9 cellular contexts compared by ENCODE assay signal in the genomic region with DNA sequence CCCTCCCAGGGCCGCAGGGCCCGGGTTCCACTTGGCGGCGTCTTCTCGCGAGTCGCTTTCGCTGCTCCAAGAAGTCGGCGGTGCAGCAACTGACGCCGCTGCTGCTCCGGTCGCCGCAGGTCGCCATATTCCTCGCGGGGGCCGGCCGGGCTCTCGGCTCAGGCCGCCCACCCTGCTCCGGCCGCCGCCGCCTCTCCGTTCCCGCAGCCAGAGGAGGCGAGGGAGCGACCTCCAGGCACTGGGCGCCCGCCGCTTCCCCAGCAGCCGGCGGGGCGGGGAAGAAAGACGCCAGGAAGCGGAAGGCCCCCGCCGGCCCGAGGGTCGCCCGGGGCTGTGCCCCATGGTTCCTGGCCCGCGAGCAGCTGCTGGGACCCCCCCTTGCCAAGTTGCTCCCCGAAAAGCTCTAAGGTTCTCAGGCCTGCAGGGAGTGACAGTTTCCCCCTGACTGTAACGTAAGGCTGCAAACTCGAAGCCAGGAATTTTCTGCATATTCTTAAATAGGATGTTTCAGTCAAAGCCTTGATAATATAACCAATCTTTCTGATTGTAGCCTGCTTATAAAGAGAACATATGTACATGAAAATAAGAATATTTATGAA. TPM values are rescaled to one million over a fixed set of nuclear protein-coding genes. Genes with fewer than 3 reads are reported as not detected.
DNase-seq lines count a peak whose midpoint lies in the region; ATAC-seq and TF ChIP-seq lines count a peak whose summit lies in the region.
"Not testable (repeated sequence)": the region's sequence is repeated elsewhere in the genome, so short reads cannot be mapped to it uniquely, and the experiment has no call there.
"Had no signal": no experiment of that assay in that cellular context is flagged by ENCODE, and none has a peak within 500 bp of the region (broad histone marks: within the 10 kb centered on the region; RNA-seq: fewer than 3 reads in every experiment).

No MANE protein-coding gene starts in this region.

- RAD21 ChIA-PET in HCT116 (lab: Charles Lee; ENCODE audit: low non-redundant PET in 1 of 2, low total read pairs in 2 of 2, uncharacterized antibody in 2 of 2, unreplicated experiment in 2 of 2), result not testable (repeated sequence)

- DNase-seq in HCT116 (ENCODE audit: low read depth, low spot score); WTC11 (ENCODE audit: low spot score); Right ventricle myocardium inferior (ENCODE audit: missing footprints); memory B cell (ENCODE audit: low spot score in 2 of 2); upper lobe of right lung: not testable (repeated sequence)

- not testable (repeated sequence) for H2AFZ ChIP-seq in HCT116 (ENCODE audit: low read depth, low read length, poor library complexity, severe bottlenecking)

- TF ChIP-seq RAD21 in HCT116 (IDR thresholded peaks at IDR 0.05; ENCODE audit: low read depth), result not testable (repeated sequence)

- intact Hi-C loops in HCT116 (cut with micrococcal nuclease); Right ventricle myocardium inferior (cut with DNase I); upper lobe of right lung (cut with DNase I): not testable (repeated sequence)

- not testable (repeated sequence) for H3K27me3 ChIP-seq in HCT116 (ENCODE audit: insufficient read depth, low read length); upper lobe of right lung

- not testable (repeated sequence) for H3K4me3 ChIP-seq in HCT116 (replicated peaks in 1 of 2; ENCODE audit: low read depth in 1 of 2, low read length in 2 of 2); upper lobe of right lung

- not testable (repeated sequence) for H3K4me1 ChIP-seq in HCT116 (ENCODE audit: control insufficient read depth in 1 of 2, insufficient read depth in 2 of 2, low read length in 2 of 2); upper lobe of right lung

- ATAC-seq in GM18505 (IDR thresholded peaks at IDR 0.05; ENCODE audit: unreplicated experiment), result peak; percentile 37
- ATAC-seq in GM19455 (IDR thresholded peaks at IDR 0.05; ENCODE audit: unreplicated experiment), result peak; percentile 47
- ATAC-seq in HCT116, result peak; percentile 75
- peak; percentile 36 for ATAC-seq in HG03175 (IDR thresholded peaks at IDR 0.05; ENCODE audit: unreplicated experiment)
- peak; percentile 71 for ATAC-seq in WTC11
- ATAC-seq in Right ventricle myocardium inferior, result peak; percentile 76
- ATAC-seq in memory B cell (ENCODE audit: low read depth), result peak; percentile 3
- ATAC-seq in upper lobe of right lung, result peak; percentile 77

- not testable (repeated sequence) for H3K9ac ChIP-seq in HCT116 (ENCODE audit: low read length)

- not testable (repeated sequence) for H3K79me2 ChIP-seq in HCT116 (ENCODE audit: insufficient read depth, low read length)

- H3K36me3 ChIP-seq in HCT116 (ENCODE audit: control insufficient read depth in 1 of 2, insufficient read depth in 2 of 2, low read length in 2 of 2); upper lobe of right lung: not testable (repeated sequence)

- H3K9me3 ChIP-seq in HCT116 (ENCODE audit: control insufficient read depth in 1 of 2, insufficient read depth in 1 of 2, low read depth in 1 of 2, low read length in 2 of 2); upper lobe of right lung: not testable (repeated sequence)

- not testable (repeated sequence) for BruUV-seq in HCT116 (replicated peaks; lab: Mats Ljungman, UMichigan)

- not testable (repeated sequence) for H3K36me3 Mint-ChIP-seq in WTC11, memory B cell

- H3K4me1 Mint-ChIP-seq in WTC11, memory B cell: not testable (repeated sequence)

- H3K9me3 Mint-ChIP-seq in WTC11, memory B cell: not testable (repeated sequence)

- not testable (repeated sequence) for H3K4me2 ChIP-seq in HCT116 (ENCODE audit: low read length)

- POLR2A ChIA-PET in HCT116 (lab: Charles Lee); WTC11 (lab: Charles Lee): not testable (repeated sequence)

- H3K9me2 ChIP-seq in HCT116 (ENCODE audit: insufficient read depth), result not testable (repeated sequence)

- CTCF ChIA-PET in HCT116 (lab: Charles Lee); WTC11 (lab: Charles Lee): not testable (repeated sequence)

- H4K20me1 ChIP-seq in HCT116 (ENCODE audit: insufficient read depth), result not testable (repeated sequence)

- TF ChIP-seq POLR2A in GM18505 (IDR thresholded peaks at IDR 0.05; ENCODE audit: borderline replicate concordance, extremely low read depth, insufficient read depth, insufficient read length); HCT116 (IDR thresholded peaks at IDR 0.05; ENCODE audit: borderline replicate concordance, extremely low read depth, insufficient read depth, insufficient read length): not testable (repeated sequence)

- H3K27ac ChIP-seq in HCT116 (ENCODE audit: low read depth, low read length); upper lobe of right lung: not testable (repeated sequence)

- not testable (repeated sequence) for H3K27me3 Mint-ChIP-seq in WTC11 (ENCODE audit: low read depth); memory B cell

- TF ChIP-seq CTCF in HCT116 (IDR thresholded peaks at IDR 0.05 in 2 of 3, conservative IDR thresholded peaks at IDR 0.05 in 1 of 3; ENCODE audit: borderline replicate concordance in 1 of 3, insufficient read depth in 1 of 3, low read depth in 2 of 3, low read length in 2 of 3); WTC11 (IDR thresholded peaks at IDR 0.05); upper lobe of right lung (IDR thresholded peaks at IDR 0.05): not testable (repeated sequence)

- not testable (repeated sequence) for H3K27ac Mint-ChIP-seq in WTC11, memory B cell

- H3K4me3 Mint-ChIP-seq in WTC11, memory B cell: not testable (repeated sequence)

RNA-seq across cellular contexts. Expression of a gene that starts 1.0 kb away (rescaled TPM):
- total RNA-seq in HCT116 (2021; ENCODE audit: unreplicated experiment), result 1.1 TPM
- polyA plus RNA-seq in HCT116 (2012), result 0.57 and 0.82 TPM in 2 replicates
- total RNA-seq in WTC11 (2021), result 1.4 to 2.5 TPM (median 1.5 TPM) in 3 replicates
- total RNA-seq in Right ventricle myocardium inferior, result not detected
- total RNA-seq in upper lobe of right lung, result 3.5 TPM
- total RNA-seq: vagina had no signal

RNA-seq across cellular contexts. Expression of a gene that starts 39.3 kb away (rescaled TPM):
- total RNA-seq in HCT116 (2021; ENCODE audit: unreplicated experiment) (680 TPM), WTC11 (2021) (728 to 868 TPM (median 730 TPM) in 3 replicates), Right ventricle myocardium inferior (357 TPM), upper lobe of right lung (507 TPM)
- polyA plus RNA-seq in HCT116 (2012), result 731 and 843 TPM in 2 replicates

Comparison
In these comparisons a context has a peak if more than half of its experiments do, and no peak if none do; other contexts are left out.
1. ATAC-seq: peak in every context shown above with its lines; median percentile 77 in upper lobe of right lung; 76 in Right ventricle myocardium inferior; 75 in HCT116; 71 in WTC11; 47 in GM19455; 37 in GM18505; 36 in HG03175; 3 in memory B cell.